ENCODE assay signal across 10 cellular contexts in the genomic region with DNA sequence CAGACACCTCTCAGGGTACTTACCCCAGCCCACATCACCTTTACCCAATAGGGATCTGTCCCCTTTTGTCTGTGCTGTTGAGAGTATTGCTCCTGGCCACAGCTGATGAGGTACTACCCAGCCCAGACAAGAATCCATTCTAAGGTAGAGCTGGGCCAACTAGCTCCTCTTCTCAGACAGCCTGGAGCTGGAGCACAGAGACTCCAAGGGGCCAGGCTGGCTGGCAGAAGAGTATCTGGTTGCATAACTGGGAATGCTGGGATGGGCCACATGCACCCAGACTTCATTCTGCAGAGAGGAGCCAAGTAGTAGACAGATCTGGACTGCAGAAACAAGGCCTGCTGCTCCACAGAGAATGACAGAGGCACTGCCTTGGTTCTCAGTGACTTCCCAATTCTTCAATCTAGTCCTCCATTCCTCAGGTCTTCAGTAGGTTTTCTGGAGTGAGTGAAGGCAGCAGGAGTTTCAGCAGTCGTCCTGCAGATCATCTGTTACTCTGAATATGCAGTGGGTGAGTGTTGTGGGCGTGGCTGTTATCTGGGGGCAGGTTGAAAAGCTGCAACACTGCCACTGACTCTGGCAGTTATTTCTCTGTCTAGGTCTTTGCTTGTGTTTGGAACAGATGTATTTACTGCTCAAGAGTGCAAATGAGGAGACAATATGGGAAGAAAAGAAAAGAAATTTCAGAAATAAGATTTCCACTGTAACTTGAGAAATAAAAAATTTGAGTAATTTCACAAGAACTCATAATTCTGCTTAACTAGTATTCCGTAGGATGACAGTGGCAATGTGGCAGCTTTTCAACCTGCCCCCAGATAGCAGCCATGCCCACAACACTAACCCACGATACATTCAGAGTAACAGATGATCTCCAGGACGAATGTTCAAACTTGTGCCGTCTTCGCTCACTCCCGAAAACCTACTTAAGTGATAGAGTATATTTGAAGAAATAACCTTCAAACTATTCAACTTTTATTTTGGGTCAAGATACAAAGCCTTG. TPM values are rescaled to one million over a fixed set of nuclear protein-coding genes. Genes with fewer than 3 reads are reported as not detected.
DNase-seq lines count a peak whose midpoint lies in the region; ATAC-seq and TF ChIP-seq lines count a peak whose summit lies in the region.
"Had no signal": no experiment of that assay in that cellular context is flagged by ENCODE, and none has a peak within 500 bp of the region (broad histone marks: within the 10 kb centered on the region; RNA-seq: fewer than 3 reads in every experiment).

No MANE protein-coding gene starts in this region.

- H2BK15ac ChIP-seq in mesendoderm (replicated peaks; ENCODE audit: low read depth): no peak overlapping the region

- POLR2A ChIA-PET in activated naive CD8-positive, alpha-beta T cell treated with anti-CD3 and anti-CD28 coated beads, Interleukin-2, amount 10 ng/mL, durations not matched to agents 7 days and 5 days (lab: Charles Lee): interaction anchor here (1.1 kb wide), 1 partner anchor 35 kb away, joined by 3 read pairs; the partner anchor contains the start of gene MAPK1
- POLR2A ChIA-PET in HEK293T (lab: Yijun Ruan, JAX): no interaction called here

- no peak overlapping the region for H3K4me3 ChIP-seq in mesendoderm (ENCODE audit: low read length)
- H3K4me3 ChIP-seq: uterus had no signal

- H3K4me3 Mint-ChIP-seq in activated naive CD8-positive, alpha-beta T cell treated with anti-CD3 and anti-CD28 coated beads, Interleukin-2, amount 10 ng/mL, durations not matched to agents 7 days and 5 days: no peak overlapping the region
- no peak overlapping the region for H3K4me3 Mint-ChIP-seq in activated naive CD8-positive, alpha-beta T cell treated with anti-CD3 and anti-CD28 coated beads for 36 hours
- peak overlapping the region; percentile 21 for H3K4me3 Mint-ChIP-seq in central memory CD8-positive, alpha-beta T cell
- H3K4me3 Mint-ChIP-seq in type B pancreatic cell: no peak overlapping the region

- no peak overlapping the region for H3K18ac ChIP-seq in mesendoderm (ENCODE audit: low read length)

- no peak overlapping the region for H3K56ac ChIP-seq in mesendoderm (ENCODE audit: low read length)

- no peak overlapping the region for H4K8ac ChIP-seq in mesendoderm (ENCODE audit: low read depth, low read length)

- peaks cover 6% of the 10 kb centered on the region for H3K4me1 ChIP-seq in mesendoderm (ENCODE audit: control insufficient read depth, low read depth, low read length)

- H2AK5ac ChIP-seq in mesendoderm (ENCODE audit: low read length): no peak overlapping the region

- no peak overlapping the region for H2BK120ac ChIP-seq in mesendoderm (ENCODE audit: low read depth, low read length)

- peaks cover 20% of the 10 kb centered on the region for H3K79me1 ChIP-seq in mesendoderm (ENCODE audit: low read length)

- H3K27me3 ChIP-seq in mesendoderm (ENCODE audit: insufficient read depth, low read length, poor library complexity): no peaks in the 10 kb centered on the region
- H3K27me3 ChIP-seq: uterus had no signal

- no peak overlapping the region for H4K5ac ChIP-seq in mesendoderm (ENCODE audit: low read length)

- H3K4me1 Mint-ChIP-seq in activated naive CD8-positive, alpha-beta T cell treated with anti-CD3 and anti-CD28 coated beads, Interleukin-2, amount 10 ng/mL, durations not matched to agents 7 days and 5 days: peaks cover 28% of the 10 kb centered on the region
- peaks cover 51% of the 10 kb centered on the region for H3K4me1 Mint-ChIP-seq in activated naive CD8-positive, alpha-beta T cell treated with anti-CD3 and anti-CD28 coated beads for 36 hours
- peaks cover 80% of the 10 kb centered on the region for H3K4me1 Mint-ChIP-seq in central memory CD8-positive, alpha-beta T cell
- H3K4me1 Mint-ChIP-seq in type B pancreatic cell (ENCODE audit: unreplicated experiment): peaks cover 46% of the 10 kb centered on the region

- no peak for TF ChIP-seq CTCF in type B pancreatic cell (conservative IDR thresholded peaks at IDR 0.05)

- H3K36me3 Mint-ChIP-seq in activated naive CD8-positive, alpha-beta T cell treated with anti-CD3 and anti-CD28 coated beads, Interleukin-2, amount 10 ng/mL, durations not matched to agents 7 days and 5 days: peaks cover 1% of the 10 kb centered on the region
- H3K36me3 Mint-ChIP-seq in activated naive CD8-positive, alpha-beta T cell treated with anti-CD3 and anti-CD28 coated beads for 36 hours: no peaks in the 10 kb centered on the region
- peaks cover 7% of the 10 kb centered on the region for H3K36me3 Mint-ChIP-seq in central memory CD8-positive, alpha-beta T cell (ENCODE audit: insufficient read depth)
- no peaks in the 10 kb centered on the region for H3K36me3 Mint-ChIP-seq in type B pancreatic cell

- H3K4ac ChIP-seq in mesendoderm (ENCODE audit: low read depth, low read length): no peak overlapping the region

- no peaks in the 10 kb centered on the region for H3K27me3 Mint-ChIP-seq in activated naive CD8-positive, alpha-beta T cell treated with anti-CD3 and anti-CD28 coated beads, Interleukin-2, amount 10 ng/mL, durations not matched to agents 7 days and 5 days
- no peaks in the 10 kb centered on the region for H3K27me3 Mint-ChIP-seq in activated naive CD8-positive, alpha-beta T cell treated with anti-CD3 and anti-CD28 coated beads for 36 hours
- H3K27me3 Mint-ChIP-seq in central memory CD8-positive, alpha-beta T cell: no peaks in the 10 kb centered on the region
- H3K27me3 Mint-ChIP-seq in type B pancreatic cell: no peaks in the 10 kb centered on the region

- H3K9ac ChIP-seq in mesendoderm (ENCODE audit: low read length): no peak overlapping the region

- no CpG with 5 or more reads among the region's 8 CpGs for WGBS in mesendoderm (ENCODE audit: extremely low coverage, insufficient coverage, low lambda C conversion rate)

- no peak overlapping the region for H3K4me2 ChIP-seq in mesendoderm (ENCODE audit: low read length)

- no peak for ATAC-seq in activated naive CD8-positive, alpha-beta T cell treated with anti-CD3 and anti-CD28 coated beads, Interleukin-2, amount 10 ng/mL, durations not matched to agents 7 days and 5 days (ENCODE audit: low read depth)
- ATAC-seq in central memory CD8-positive, alpha-beta T cell (replicated peaks; ENCODE audit: extremely low read depth, poor library complexity, severe bottlenecking): peak; percentile 87
- ATAC-seq in GM18520 (IDR thresholded peaks at IDR 0.05; ENCODE audit: unreplicated experiment): no peak

- no peak for DNase-seq in activated naive CD8-positive, alpha-beta T cell treated with anti-CD3 and anti-CD28 coated beads, Interleukin-2, amount 10 ng/mL, durations not matched to agents 7 days and 5 days
- DNase-seq in activated naive CD8-positive, alpha-beta T cell treated with anti-CD3 and anti-CD28 coated beads for 36 hours: no peak
- no peak for DNase-seq in central memory CD8-positive, alpha-beta T cell (ENCODE audit: low spot score in 2 of 2)
- peak; percentile 33 for DNase-seq in mesendoderm
- DNase-seq in type B pancreatic cell (ENCODE audit: extremely low spot score, unreplicated experiment): no peak
- no peak for DNase-seq in HEK293T (ENCODE audit: extremely low spot score)
- no peak for DNase-seq in NCI-H1105 treated with DMSO at 0.1 percent for 48 hours (lab: John Stamatoyannopoulos, UW)
- DNase-seq: NCI-H345, uterus had no signal

- peaks cover 47% of the 10 kb centered on the region for H3K79me2 ChIP-seq in mesendoderm (ENCODE audit: control insufficient read depth, insufficient read depth, low read length)

- no peak overlapping the region for H2BK5ac ChIP-seq in mesendoderm (ENCODE audit: low read length)

- no peaks in the 10 kb centered on the region for H3K36me3 ChIP-seq in mesendoderm (ENCODE audit: control insufficient read depth, insufficient read depth, low read length)
- H3K36me3 ChIP-seq: uterus had no signal

- CTCF ChIA-PET in HEK293T (lab: Yijun Ruan, JAX): interaction anchor here (1.0 kb wide), 1 partner anchor 17 kb away, joined by 3 read pairs; no protein-coding TSS in a partner anchor

- H3K27ac Mint-ChIP-seq in activated naive CD8-positive, alpha-beta T cell treated with anti-CD3 and anti-CD28 coated beads, Interleukin-2, amount 10 ng/mL, durations not matched to agents 7 days and 5 days: peak overlapping the region; percentile 59
- no peak overlapping the region for H3K27ac Mint-ChIP-seq in activated naive CD8-positive, alpha-beta T cell treated with anti-CD3 and anti-CD28 coated beads for 36 hours
- H3K27ac Mint-ChIP-seq in central memory CD8-positive, alpha-beta T cell (ENCODE audit: low read depth): peak overlapping the region; percentile 79
- peak overlapping the region; percentile 47 for H3K27ac Mint-ChIP-seq in type B pancreatic cell

- H3K27ac ChIP-seq in mesendoderm (ENCODE audit: low read depth, low read length): no peak overlapping the region

- no peak overlapping the region for H3K23ac ChIP-seq in mesendoderm (ENCODE audit: low read length)

- no peaks in the 10 kb centered on the region for H3K9me3 Mint-ChIP-seq in activated naive CD8-positive, alpha-beta T cell treated with anti-CD3 and anti-CD28 coated beads, Interleukin-2, amount 10 ng/mL, durations not matched to agents 7 days and 5 days
- no peaks in the 10 kb centered on the region for H3K9me3 Mint-ChIP-seq in activated naive CD8-positive, alpha-beta T cell treated with anti-CD3 and anti-CD28 coated beads for 36 hours
- H3K9me3 Mint-ChIP-seq in central memory CD8-positive, alpha-beta T cell: no peaks in the 10 kb centered on the region
- no peaks in the 10 kb centered on the region for H3K9me3 Mint-ChIP-seq in type B pancreatic cell

TF ChIP-seq in HEK293T, 16 proteins besides CTCF, POLR2A, EP300 and RAD21 (continues in another document):
- no peak for TF ChIP-seq CTBP1 (IDR thresholded peaks at IDR 0.05; ENCODE audit: borderline replicate concordance)
- TF ChIP-seq ELF4 (IDR thresholded peaks at IDR 0.05): no peak
- no peak for TF ChIP-seq FOXA1 (IDR thresholded peaks at IDR 0.05)
- TF ChIP-seq, protein P1, sequence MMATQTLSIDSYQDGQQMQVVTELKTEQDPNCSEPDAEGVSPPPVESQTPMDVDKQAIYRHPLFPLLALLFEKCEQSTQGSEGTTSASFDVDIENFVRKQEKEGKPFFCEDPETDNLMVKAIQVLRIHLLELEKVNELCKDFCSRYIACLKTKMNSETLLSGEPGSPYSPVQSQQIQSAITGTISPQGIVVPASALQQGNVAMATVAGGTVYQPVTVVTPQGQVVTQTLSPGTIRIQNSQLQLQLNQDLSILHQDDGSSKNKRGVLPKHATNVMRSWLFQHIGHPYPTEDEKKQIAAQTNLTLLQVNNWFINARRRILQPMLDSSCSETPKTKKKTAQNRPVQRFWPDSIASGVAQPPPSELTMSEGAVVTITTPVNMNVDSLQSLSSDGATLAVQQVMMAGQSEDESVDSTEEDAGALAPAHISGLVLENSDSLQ (IDR thresholded peaks at IDR 0.05): no peak
- TF ChIP-seq SUZ12 (IDR thresholded peaks at IDR 0.05): no peak
- TF ChIP-seq L3MBTL2 (conservative IDR thresholded peaks at IDR 0.05): no peak
- no peak for TF ChIP-seq SP1 (IDR thresholded peaks at IDR 0.05)

RNA-seq across cellular contexts. Expression of gene MAPK1, which starts 34.9 kb away (rescaled TPM):
- total RNA-seq in activated naive CD8-positive, alpha-beta T cell treated with anti-CD3 and anti-CD28 coated beads, Interleukin-2, amount 10 ng/mL, durations not matched to agents 7 days and 5 days: 100 to 1,000 TPM; 126 to 131 TPM
- 100 to 1,000 TPM in 1 of 2 experiments, 10 to 100 TPM in 1; 96.1 to 106 TPM for total RNA-seq in activated naive CD8-positive, alpha-beta T cell treated with anti-CD3 and anti-CD28 coated beads for 36 hours
- 35.4 TPM for polyA plus RNA-seq in mesendoderm (2013, experiment 1 of 2)
- polyA plus RNA-seq in mesendoderm (2013, experiment 2 of 2): 37.6 TPM
- total RNA-seq in type B pancreatic cell (ENCODE audit: low replicate concordance): 112 and 130 TPM in 2 replicates
